Comparison of ENCODE assay signal across 8 cellular contexts in the genomic region with DNA sequence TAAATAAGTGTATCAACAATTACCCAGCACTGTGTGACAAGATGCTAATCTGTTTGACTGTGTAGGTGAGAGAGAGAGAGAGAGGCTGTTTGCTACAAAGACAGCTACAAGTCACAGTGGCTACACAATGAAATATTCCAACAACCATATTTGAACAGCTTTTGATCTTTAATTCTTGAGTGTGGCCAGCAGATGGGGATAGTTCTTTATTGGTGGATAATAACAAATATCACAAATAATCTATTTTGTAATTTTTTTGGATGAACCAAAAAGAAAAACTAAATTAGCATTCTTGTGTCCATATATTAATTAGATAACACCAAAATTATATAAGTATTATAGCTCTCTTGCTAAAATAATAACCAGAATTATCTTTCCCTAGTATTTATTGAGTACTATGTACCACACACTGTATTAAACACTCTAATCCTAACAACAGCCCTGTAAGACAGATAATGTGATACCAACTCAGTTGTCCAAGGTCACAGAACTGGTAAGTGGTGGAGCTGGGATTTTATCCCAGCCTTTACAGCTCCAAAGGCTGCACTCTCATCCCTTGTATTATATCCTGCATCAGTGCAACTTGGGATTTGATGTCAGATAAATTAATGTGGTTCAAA.
DNase-seq lines count a peak whose midpoint lies in the region; ATAC-seq and TF ChIP-seq lines count a peak whose summit lies in the region.

No MANE protein-coding gene starts in this region.

- ATAC-seq in GM18517 (IDR thresholded peaks at IDR 0.05; ENCODE audit: unreplicated experiment), result no peak
- no peak for ATAC-seq in effector memory CD8-positive, alpha-beta T cell (replicated peaks)

- H3K27ac ChIP-seq in ascending aorta (no peak overlapping the region), mesenchymal stem cell (ENCODE audit: low read length, poor library complexity, severe bottlenecking) (no peak overlapping the region)

- H3K9ac ChIP-seq in Loucy (ENCODE audit: low read depth, low read length, poor library complexity, severe bottlenecking), result no peak overlapping the region
- peak overlapping the region; percentile 17 for H3K9ac ChIP-seq in mesenchymal stem cell (ENCODE audit: low read length)

- H2BK120ac ChIP-seq in mesenchymal stem cell (ENCODE audit: low read depth, low read length), result no peak overlapping the region

- TF ChIP-seq CTCF in Loucy (conservative IDR thresholded peaks at IDR 0.05; ENCODE audit: low read length) (peak; percentile 79), ascending aorta (IDR thresholded peaks at IDR 0.05) (peak in 2 of 3 experiments; percentile 7 to 43)

- H3K4ac ChIP-seq in mesenchymal stem cell (ENCODE audit: low read depth in 1 of 2, low read length in 2 of 2), result no peak overlapping the region

- peaks cover 34 to 44% of the 10 kb centered on the region in 2 donors for H3K27me3 Mint-ChIP-seq in effector memory CD8-positive, alpha-beta T cell

- no peak overlapping the region for H3K14ac ChIP-seq in mesenchymal stem cell (ENCODE audit: low read length in 2 of 2)

- no peak overlapping the region for H2AK5ac ChIP-seq in mesenchymal stem cell (ENCODE audit: low read length, severe bottlenecking)

- DNase-seq in DMS53 (lab: John Stamatoyannopoulos, UW) (peak; percentile 46), ascending aorta (ENCODE audit: low spot score in 2 of 2) (no peak), mesenchymal stem cell (peak; percentile 51), ecto neural progenitor cell (ENCODE audit: low spot score) (no peak)
- DNase-seq in stimulated activated CD4-positive, alpha-beta T cell treated with anti-CD3 and anti-CD28 coated beads, Interleukin-2, amount 100 ng/mL, for 48 hours, result no peak
- no peak for DNase-seq in effector memory CD8-positive, alpha-beta T cell

- H3K79me1 ChIP-seq in mesenchymal stem cell (replicated peaks; ENCODE audit: low read length, poor library complexity, severe bottlenecking), result no peaks in the 10 kb centered on the region

- H2BK12ac ChIP-seq in mesenchymal stem cell (ENCODE audit: low read length in 2 of 2), result no peak overlapping the region

- no peaks in the 10 kb centered on the region for H3F3A ChIP-seq in Loucy (ENCODE audit: low read depth)

- H3K4me3 ChIP-seq in Loucy (ENCODE audit: low read length, poor library complexity, severe bottlenecking) (no peak overlapping the region), ascending aorta (no peak overlapping the region), mesenchymal stem cell (ENCODE audit: insufficient read depth in 1 of 2, low read depth in 1 of 2, low read length in 2 of 2) (no peak overlapping the region)

- H3K23ac ChIP-seq in mesenchymal stem cell (ENCODE audit: low read length in 2 of 2), result no peak overlapping the region

- no peaks in the 10 kb centered on the region for H3K4me1 Mint-ChIP-seq in effector memory CD8-positive, alpha-beta T cell (ENCODE audit: low read depth in 2 of 2)

- no peak overlapping the region for H2BK5ac ChIP-seq in mesenchymal stem cell (ENCODE audit: low read depth, low read length, poor library complexity, severe bottlenecking)

- H3K9me3 Mint-ChIP-seq in effector memory CD8-positive, alpha-beta T cell, result no peaks in the 10 kb centered on the region

- H4K91ac ChIP-seq in mesenchymal stem cell (ENCODE audit: low read length), result no peak overlapping the region

- no peak overlapping the region for H3K4me3 Mint-ChIP-seq in effector memory CD8-positive, alpha-beta T cell

- no peak overlapping the region for H4K8ac ChIP-seq in mesenchymal stem cell (ENCODE audit: low read length)

- H3K27ac Mint-ChIP-seq in effector memory CD8-positive, alpha-beta T cell, result no peak overlapping the region

- H3K36me3 Mint-ChIP-seq in effector memory CD8-positive, alpha-beta T cell (ENCODE audit: insufficient read depth), result no peaks in the 10 kb centered on the region

- H3K9me3 ChIP-seq in Loucy (ENCODE audit: insufficient read depth, low read depth, low read length), result no peaks in the 10 kb centered on the region
- H3K9me3 ChIP-seq in ascending aorta, result no peaks in the 10 kb centered on the region
- no peaks in the 10 kb centered on the region for H3K9me3 ChIP-seq in mesenchymal stem cell (ENCODE audit: control insufficient read depth, low read length)

- no peak overlapping the region for H3K18ac ChIP-seq in mesenchymal stem cell (ENCODE audit: low read depth in 1 of 2, low read length in 2 of 2)

- H4K20me1 ChIP-seq in Loucy (ENCODE audit: insufficient read depth, low read length, poor library complexity, severe bottlenecking), result no peaks in the 10 kb centered on the region

- H2AFZ ChIP-seq in Loucy (ENCODE audit: low read length) (no peak overlapping the region; the same call in 1 of the 2 replicates), mesenchymal stem cell (ENCODE audit: low read depth, low read length) (no peak overlapping the region)

- H2BK15ac ChIP-seq in mesenchymal stem cell (ENCODE audit: low read depth, poor library complexity, severe bottlenecking), result no peak overlapping the region

- intact Hi-C loops in ascending aorta (cut with DNase I), result loop anchor here (2.0 to 5.0 kb wide), 2 partner anchors 179 to 249 kb away; no protein-coding TSS in a partner anchor

- H3K27me3 ChIP-seq in Loucy (ENCODE audit: insufficient read depth, low read length, poor library complexity, severe bottlenecking) (no peaks in the 10 kb centered on the region), ascending aorta (no peaks in the 10 kb centered on the region), mesenchymal stem cell (ENCODE audit: control insufficient read depth in 1 of 2, insufficient read depth in 1 of 2, low read length in 2 of 2) (peaks cover 0 to 3% of the 10 kb centered on the region in 2 experiments)

- H3K4me1 ChIP-seq in Loucy (ENCODE audit: insufficient read depth, low read length, poor library complexity, severe bottlenecking) (no peaks in the 10 kb centered on the region), ascending aorta (no peaks in the 10 kb centered on the region), mesenchymal stem cell (ENCODE audit: control insufficient read depth, insufficient read depth, low read depth, low read length) (peaks cover 7% of the 10 kb centered on the region)

- no peaks in the 10 kb centered on the region for H3K9me2 ChIP-seq in Loucy (replicated peaks; ENCODE audit: low read depth, low read length)

- no peaks in the 10 kb centered on the region for H3K79me2 ChIP-seq in Loucy (ENCODE audit: insufficient read depth, low read length)

- no peaks in the 10 kb centered on the region for H3K36me3 ChIP-seq in Loucy (ENCODE audit: insufficient read depth, low read length)
- H3K36me3 ChIP-seq in ascending aorta, result no peaks in the 10 kb centered on the region
- H3K36me3 ChIP-seq in mesenchymal stem cell (ENCODE audit: control insufficient read depth in 1 of 2, insufficient read depth in 2 of 2, low read depth in 1 of 2, low read length in 2 of 2), result no peaks in the 10 kb centered on the region

- H3K4me2 ChIP-seq in Loucy (ENCODE audit: low read depth, low read length, poor library complexity, severe bottlenecking), result no peak overlapping the region
- no peak overlapping the region for H3K4me2 ChIP-seq in mesenchymal stem cell (ENCODE audit: low read length, poor library complexity, severe bottlenecking)

Comparison
In these comparisons a context has a peak if more than half of its experiments do, and no peak if none do; other contexts are left out.
1. DNase-seq: peak in DMS53 (single experiment) and mesenchymal stem cell (single experiment); none in ascending aorta (0 of 2), ecto neural progenitor cell (single experiment), stimulated activated CD4-positive, alpha-beta T cell treated with anti-CD3 and anti-CD28 coated beads, Interleukin-2, amount 100 ng/mL, for 48 hours (0 of 2) and effector memory CD8-positive, alpha-beta T cell (0 of 3).